ENCODE assay signal across 12 cellular contexts in the genomic region with DNA sequence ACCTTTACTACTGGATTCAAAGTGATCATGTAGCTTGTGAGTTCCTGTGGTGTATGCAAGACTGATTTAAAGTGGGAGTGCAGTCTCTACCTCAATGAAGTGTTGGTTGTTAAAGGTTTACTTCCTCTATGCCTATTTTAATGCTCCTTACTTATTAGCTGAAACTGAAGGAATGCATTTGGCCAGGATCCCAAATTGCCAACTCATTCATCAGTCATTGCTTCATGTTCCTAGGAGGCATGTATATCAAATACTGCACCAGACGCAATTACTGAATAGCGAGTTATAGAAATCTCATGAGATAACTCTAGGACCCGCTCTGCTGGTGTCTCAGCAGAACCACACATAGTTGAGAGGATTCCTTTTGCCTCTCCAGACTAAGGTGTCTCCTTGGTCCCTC.
DNase-seq lines count a peak whose midpoint lies in the region; ATAC-seq and TF ChIP-seq lines count a peak whose summit lies in the region.
"Had no signal": no experiment of that assay in that cellular context is flagged by ENCODE, and none has a peak within 500 bp of the region (broad histone marks: within the 10 kb centered on the region; RNA-seq: fewer than 3 reads in every experiment).

No MANE protein-coding gene starts in this region.

- no peaks in the 10 kb centered on the region; the same call in 1 of the 2 replicates for H3K36me3 ChIP-seq in GM23338 (ENCODE audit: insufficient read depth)

- H3K36me3 Mint-ChIP-seq in GM23338 (ENCODE audit: low read depth), result no peaks in the 10 kb centered on the region
- H3K36me3 Mint-ChIP-seq: brain; stimulated activated effector memory CD8-positive, alpha-beta T cell treated with anti-CD3 and anti-CD28 coated beads, Interleukin-12 subunit alpha, Interleukin-12 subunit beta, amount 100 ng/mL, for 72 hours had no signal

- H3K79me2 ChIP-seq in GM23338 (replicated peaks; ENCODE audit: insufficient read depth), result no peaks in the 10 kb centered on the region

- H3K4me1 ChIP-seq in GM23338 (ENCODE audit: insufficient read depth), result peaks cover 11% of the 10 kb centered on the region

- peaks cover 6% of the 10 kb centered on the region for H3K27me3 Mint-ChIP-seq in GM23338 (ENCODE audit: insufficient read depth, low read depth, poor library complexity)
- H3K27me3 Mint-ChIP-seq: brain had no signal

- no peak overlapping the region for H3K4me3 ChIP-seq in GM23338

- no peak overlapping the region for H3K27ac ChIP-seq in GM23338 (ENCODE audit: low read depth)
- H3K27ac ChIP-seq in RWPE1, result peak overlapping the region; percentile 61; the same call in 1 of the 2 replicates
- no peak overlapping the region for H3K27ac ChIP-seq in epithelial cell of prostate

- DNase-seq in GM23338 (ENCODE audit: low spot score), result no peak
- peak; percentile 97 for DNase-seq in RWPE1 (ENCODE audit: low spot score)
- DNase-seq in epithelial cell of prostate (ENCODE audit: low read depth, low spot score), result peak; percentile 91
- DNase-seq in pulmonary artery endothelial cell (ENCODE audit: low read depth, low spot score), result peak; percentile 53
- DNase-seq in NCI-H345 treated with DMSO at 0.1 percent for 48 hours (lab: John Stamatoyannopoulos, UW; ENCODE audit: unreplicated experiment), result no peak
- DNase-seq in medulla oblongata (ENCODE audit: extremely low spot score), result no peak
- no peak for DNase-seq in SKM-1 (lab: John Stamatoyannopoulos, UW; ENCODE audit: unreplicated experiment)
- DNase-seq: NCI-H510A treated with DMSO at 0.1 percent for 48 hours, T-helper 2 cell had no signal

- H2AFZ ChIP-seq in GM23338, result peak overlapping the region; percentile 59; the same call in 1 of the 2 replicates

- H3K4me1 Mint-ChIP-seq in GM23338, result peaks cover 18% of the 10 kb centered on the region
- H3K4me1 Mint-ChIP-seq: stimulated activated effector memory CD8-positive, alpha-beta T cell treated with anti-CD3 and anti-CD28 coated beads, Interleukin-12 subunit alpha, Interleukin-12 subunit beta, amount 100 ng/mL, for 72 hours had no signal

- H3F3A ChIP-seq in GM23338 (replicated peaks; ENCODE audit: low read depth), result no peaks in the 10 kb centered on the region

- no peaks in the 10 kb centered on the region for H4K20me1 ChIP-seq in GM23338 (replicated peaks; ENCODE audit: insufficient read depth)

- H3K9me3 Mint-ChIP-seq in GM23338, result no peaks in the 10 kb centered on the region; the same call in 2 of the 3 replicates
- H3K9me3 Mint-ChIP-seq: stimulated activated effector memory CD8-positive, alpha-beta T cell treated with anti-CD3 and anti-CD28 coated beads, Interleukin-12 subunit alpha, Interleukin-12 subunit beta, amount 100 ng/mL, for 72 hours had no signal

- H3K27ac Mint-ChIP-seq in GM23338, result no peak overlapping the region
- H3K27ac Mint-ChIP-seq: brain; stimulated activated effector memory CD8-positive, alpha-beta T cell treated with anti-CD3 and anti-CD28 coated beads, Interleukin-12 subunit alpha, Interleukin-12 subunit beta, amount 100 ng/mL, for 72 hours had no signal

- POLR2A ChIA-PET in RWPE1 (lab: Yijun Ruan, JAX; ENCODE audit: low non-redundant PET), result no interaction called here

- no peak for TF ChIP-seq CTCF in GM23338 (conservative IDR thresholded peaks at IDR 0.05; ENCODE audit: low read depth in 2 of 2)
- TF ChIP-seq CTCF in RWPE1 (conservative IDR thresholded peaks at IDR 0.05; ENCODE audit: low read depth), result no peak; the same call in 1 of the 2 replicates

- ATAC-seq in GM23338 (no peak), GM21825 (IDR thresholded peaks at IDR 0.05; ENCODE audit: unreplicated experiment) (no peak)
- ATAC-seq: stimulated activated effector memory CD8-positive, alpha-beta T cell treated with anti-CD3 and anti-CD28 coated beads, Interleukin-12 subunit alpha, Interleukin-12 subunit beta, amount 100 ng/mL, for 72 hours had no signal

- no peaks in the 10 kb centered on the region; the same call in 1 of the 2 replicates for H3K9me2 ChIP-seq in GM23338 (ENCODE audit: insufficient read depth)

- CTCF ChIA-PET in RWPE1 (lab: Yijun Ruan, JAX), result interaction anchor here (0.5 to 2.6 kb wide), 11 partner anchors 14 to 1052 kb away, joined by 3 to 15 read pairs (median 4); no protein-coding TSS in a partner anchor

- no peaks in the 10 kb centered on the region for H3K27me3 ChIP-seq in GM23338 (ENCODE audit: insufficient read depth)

- H3K4me2 ChIP-seq in GM23338, result no peak overlapping the region

- no peak overlapping the region for H3K4me3 Mint-ChIP-seq in GM23338
- H3K4me3 Mint-ChIP-seq: brain; stimulated activated effector memory CD8-positive, alpha-beta T cell treated with anti-CD3 and anti-CD28 coated beads, Interleukin-12 subunit alpha, Interleukin-12 subunit beta, amount 100 ng/mL, for 72 hours had no signal

TF ChIP-seq in GM23338, 12 proteins besides CTCF, POLR2A, EP300 and RAD21:
- TF ChIP-seq REST (IDR thresholded peaks at IDR 0.05; ENCODE audit: unreplicated experiment) (no peak), EZH2 (IDR thresholded peaks at IDR 0.05; ENCODE audit: low read depth, unreplicated experiment) (no peak), EZH2phosphoT487 (IDR thresholded peaks at IDR 0.05; ENCODE audit: unreplicated experiment) (no peak)
TF ChIP-seq in GM23338: peak in this region for 0.

Comparison
In these comparisons a context has a peak if more than half of its experiments do, and no peak if none do; other contexts are left out.
1. DNase-seq: peak in RWPE1 (single experiment), epithelial cell of prostate (single experiment) and pulmonary artery endothelial cell (single experiment); none in GM23338 (single experiment), NCI-H345 treated with DMSO at 0.1 percent for 48 hours (single experiment), medulla oblongata (single experiment) and SKM-1 (single experiment).